18 cellular contexts compared by ENCODE assay signal in genomic region chr17:28204244-28204643, GRCh38.
"Had no signal": no experiment of that assay in that cellular context is flagged by ENCODE, and none has a peak within 500 bp of the region (broad histone marks: within the 10 kb centered on the region; RNA-seq: fewer than 3 reads in every experiment).

No MANE protein-coding gene starts in this region.

- H3K4me3 ChIP-seq: coronary artery, lower lobe of right lung, prostate gland, right atrium auricular region, smooth muscle cell, stomach, tibial artery had no signal

- H3K4me2 ChIP-seq: smooth muscle cell had no signal

- H3K36me3 ChIP-seq: lower lobe of right lung, prostate gland, right atrium auricular region, stomach, tibial artery had no signal

- H3K27me3 ChIP-seq: right atrium auricular region, stomach, tibial artery had no signal

- H3K27ac ChIP-seq: coronary artery, lower lobe of right lung, prostate gland, right atrium auricular region, stomach, tibial artery had no signal

- DNase-seq: left ventricle myocardium superior; lower lobe of right lung; naive thymus-derived CD8-positive, alpha-beta T cell; nephron progenitor cell; nucleus accumbens; stimulated activated CD4-positive, alpha-beta T cell treated with anti-CD3 and anti-CD28 coated beads, Interleukin-12 subunit alpha, Interleukin-12 subunit beta, amount 100 ng/mL, for 4 hours; stimulated activated CD4-positive, alpha-beta T cell treated with anti-CD3 and anti-CD28 coated beads, Interleukin-1b, Interleukin-23, amount 100 ng/mL, for 48 hours; stimulated activated CD4-positive, alpha-beta T cell treated with anti-CD3 and anti-CD28 coated beads, Interleukin-4, amount 100 ng/mL, for 24 hours; stimulated activated naive CD4-positive, alpha-beta T cell treated with Interleukin-2 at 50 U/mL for 16 hours; stomach; tibial artery had no signal

- H3K4me1 ChIP-seq: lower lobe of right lung, prostate gland, right atrium auricular region, stomach, tibial artery had no signal

- H3K9me3 ChIP-seq: lower lobe of right lung, prostate gland, right atrium auricular region, stomach, tibial artery had no signal

- ATAC-seq: left ventricle myocardium superior; lower lobe of right lung; naive thymus-derived CD8-positive, alpha-beta T cell; sciatic nerve; stimulated activated effector memory CD8-positive, alpha-beta T cell treated with anti-CD3 and anti-CD28 coated beads, Interleukin-12 subunit alpha, Interleukin-12 subunit beta, amount 100 ng/mL, for 72 hours had no signal

- FAIRE-seq: frontal cortex had no signal
